In the genomic region with DNA sequence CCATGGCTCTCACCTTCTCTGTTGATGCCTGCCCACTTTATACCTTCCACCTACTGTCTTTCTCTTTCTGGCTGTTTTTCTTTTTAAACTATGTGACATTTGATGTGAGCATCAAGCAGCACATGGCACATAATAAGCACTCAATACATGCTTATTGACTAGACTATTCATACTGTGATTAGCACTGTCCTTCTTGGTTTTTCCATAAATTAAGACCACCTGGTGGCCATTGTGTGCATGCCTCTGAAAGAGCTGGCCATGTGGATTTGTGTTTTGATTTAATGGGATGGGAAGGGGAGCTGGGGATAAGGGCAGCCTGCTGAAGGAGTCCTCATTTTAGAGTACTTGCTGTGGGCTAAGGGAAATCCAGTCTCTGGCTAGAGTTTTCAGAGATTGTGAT, we compare ENCODE assay signal across 1 cellular context.
TF ChIP-seq lines count a peak whose summit lies in the region.

No MANE protein-coding gene starts in this region.

TF ChIP-seq in HCT116, 20 proteins besides CTCF, POLR2A, EP300 and RAD21 (continued from another document):
- TF ChIP-seq, protein P1, sequence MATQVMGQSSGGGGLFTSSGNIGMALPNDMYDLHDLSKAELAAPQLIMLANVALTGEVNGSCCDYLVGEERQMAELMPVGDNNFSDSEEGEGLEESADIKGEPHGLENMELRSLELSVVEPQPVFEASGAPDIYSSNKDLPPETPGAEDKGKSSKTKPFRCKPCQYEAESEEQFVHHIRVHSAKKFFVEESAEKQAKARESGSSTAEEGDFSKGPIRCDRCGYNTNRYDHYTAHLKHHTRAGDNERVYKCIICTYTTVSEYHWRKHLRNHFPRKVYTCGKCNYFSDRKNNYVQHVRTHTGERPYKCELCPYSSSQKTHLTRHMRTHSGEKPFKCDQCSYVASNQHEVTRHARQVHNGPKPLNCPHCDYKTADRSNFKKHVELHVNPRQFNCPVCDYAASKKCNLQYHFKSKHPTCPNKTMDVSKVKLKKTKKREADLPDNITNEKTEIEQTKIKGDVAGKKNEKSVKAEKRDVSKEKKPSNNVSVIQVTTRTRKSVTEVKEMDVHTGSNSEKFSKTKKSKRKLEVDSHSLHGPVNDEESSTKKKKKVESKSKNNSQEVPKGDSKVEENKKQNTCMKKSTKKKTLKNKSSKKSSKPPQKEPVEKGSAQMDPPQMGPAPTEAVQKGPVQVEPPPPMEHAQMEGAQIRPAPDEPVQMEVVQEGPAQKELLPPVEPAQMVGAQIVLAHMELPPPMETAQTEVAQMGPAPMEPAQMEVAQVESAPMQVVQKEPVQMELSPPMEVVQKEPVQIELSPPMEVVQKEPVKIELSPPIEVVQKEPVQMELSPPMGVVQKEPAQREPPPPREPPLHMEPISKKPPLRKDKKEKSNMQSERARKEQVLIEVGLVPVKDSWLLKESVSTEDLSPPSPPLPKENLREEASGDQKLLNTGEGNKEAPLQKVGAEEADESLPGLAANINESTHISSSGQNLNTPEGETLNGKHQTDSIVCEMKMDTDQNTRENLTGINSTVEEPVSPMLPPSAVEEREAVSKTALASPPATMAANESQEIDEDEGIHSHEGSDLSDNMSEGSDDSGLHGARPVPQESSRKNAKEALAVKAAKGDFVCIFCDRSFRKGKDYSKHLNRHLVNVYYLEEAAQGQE (IDR thresholded peaks at IDR 0.05; ENCODE audit: low read depth): no peak
- TF ChIP-seq EZH2phosphoT487 (IDR thresholded peaks at IDR 0.05; ENCODE audit: borderline replicate concordance) (no peak), YY1 (IDR thresholded peaks at IDR 0.05; ENCODE audit: extremely low read depth, insufficient replicate concordance, low read depth, low read length) (no peak), CBX3 (IDR thresholded peaks at IDR 0.05; ENCODE audit: low read depth) (no peak), TCF7L2 (IDR thresholded peaks at IDR 0.05; ENCODE audit: borderline replicate concordance, extremely low read depth, insufficient read depth, insufficient read length) (no peak), ZNF274 (IDR thresholded peaks at IDR 0.05; ENCODE audit: low read depth, low read length) (no peak), ATF3 (IDR thresholded peaks at IDR 0.05) (no peak)
- TF ChIP-seq, protein P2, sequence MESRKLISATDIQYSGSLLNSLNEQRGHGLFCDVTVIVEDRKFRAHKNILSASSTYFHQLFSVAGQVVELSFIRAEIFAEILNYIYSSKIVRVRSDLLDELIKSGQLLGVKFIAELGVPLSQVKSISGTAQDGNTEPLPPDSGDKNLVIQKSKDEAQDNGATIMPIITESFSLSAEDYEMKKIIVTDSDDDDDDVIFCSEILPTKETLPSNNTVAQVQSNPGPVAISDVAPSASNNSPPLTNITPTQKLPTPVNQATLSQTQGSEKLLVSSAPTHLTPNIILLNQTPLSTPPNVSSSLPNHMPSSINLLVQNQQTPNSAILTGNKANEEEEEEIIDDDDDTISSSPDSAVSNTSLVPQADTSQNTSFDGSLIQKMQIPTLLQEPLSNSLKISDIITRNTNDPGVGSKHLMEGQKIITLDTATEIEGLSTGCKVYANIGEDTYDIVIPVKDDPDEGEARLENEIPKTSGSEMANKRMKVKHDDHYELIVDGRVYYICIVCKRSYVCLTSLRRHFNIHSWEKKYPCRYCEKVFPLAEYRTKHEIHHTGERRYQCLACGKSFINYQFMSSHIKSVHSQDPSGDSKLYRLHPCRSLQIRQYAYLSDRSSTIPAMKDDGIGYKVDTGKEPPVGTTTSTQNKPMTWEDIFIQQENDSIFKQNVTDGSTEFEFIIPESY (IDR thresholded peaks at IDR 0.05; ENCODE audit: extremely low read depth, insufficient replicate concordance, low read length): no peak
